In the genomic region with DNA sequence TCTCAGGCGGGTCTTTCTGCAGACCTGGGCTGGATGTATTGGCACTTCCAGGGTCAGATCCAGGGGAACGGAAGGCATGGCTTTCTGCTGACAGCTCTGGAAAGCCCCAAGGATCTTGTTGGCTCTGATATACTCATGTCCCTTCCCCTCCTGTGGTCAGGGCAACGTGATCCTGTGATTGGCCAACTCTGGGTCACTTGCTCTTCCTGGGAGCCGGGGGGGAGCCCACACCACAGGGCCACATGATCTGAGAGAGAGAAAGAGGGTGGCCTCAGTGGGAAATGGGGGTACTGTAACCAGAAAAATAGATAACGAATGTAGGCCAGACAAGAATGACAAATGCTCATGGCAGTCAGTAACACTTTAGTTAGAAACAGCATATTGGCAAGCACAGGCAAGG, we compare ENCODE assay signal across 29 cellular contexts.
"Had no signal": no experiment of that assay in that cellular context is flagged by ENCODE, and none has a peak within 500 bp of the region (broad histone marks: within the 10 kb centered on the region; RNA-seq: fewer than 3 reads in every experiment).

No MANE protein-coding gene starts in this region.

- H3K9me3 Mint-ChIP-seq: T-helper 1 cell treated with Interleukin-12 subunit alpha and Interleukin-12 subunit beta and Interleukin-4 antibody, amounts not matched to agents 30 μg/mL and 1 μg/mL, for 36 hours had no signal

- H3K27me3 ChIP-seq: hepatocyte, neutrophil, sigmoid colon, upper lobe of left lung, vagina had no signal

- ATAC-seq: activated CD8-positive, alpha-beta memory T cell treated with anti-CD3 and anti-CD28 coated beads, Interleukin-2, amount 10 ng/mL, durations not matched to agents 7 days and 5 days; activated CD8-positive, alpha-beta T cell treated with anti-CD3 and anti-CD28 coated beads, Interleukin-2, amount 10 ng/mL, durations not matched to agents 7 days and 5 days; activated naive CD4-positive, alpha-beta T cell treated with anti-CD3 and anti-CD28 coated beads, Interleukin-2, amount 50 U/mL, for 72 hours; activated T-cell treated with anti-CD3 and anti-CD28 coated beads, Interleukin-2, amount 50 U/mL, for 72 hours; stimulated activated memory B cell treated with anti-CD40 and anti-IgM and Interleukin-4, amounts not matched to agents 10 μg/mL and 1 μg/mL and 100 μg/mL, for 72 hours; stimulated activated naive CD8-positive, alpha-beta T cell treated with anti-CD3 and anti-CD28 coated beads, Interleukin-15, amount 100 ng/mL, for 72 hours; WTC11 had no signal

- H3K36me3 ChIP-seq: neutrophil, sigmoid colon, upper lobe of left lung, vagina had no signal

- DNase-seq: activated CD4-positive, alpha-beta T cell treated with anti-CD3 and anti-CD28 coated beads for 1 hour; activated CD4-positive, alpha-beta T cell treated with anti-CD3 and anti-CD28 coated beads, Interleukin-2, amount 10 ng/mL, durations not matched to agents 7 days and 5 days; activated CD8-positive, alpha-beta memory T cell treated with anti-CD3 and anti-CD28 coated beads, Interleukin-2, amount 10 ng/mL, durations not matched to agents 7 days and 5 days; activated CD8-positive, alpha-beta T cell treated with anti-CD3 and anti-CD28 coated beads, Interleukin-2, amount 10 ng/mL, durations not matched to agents 7 days and 5 days; activated naive CD4-positive, alpha-beta T cell; activated T-cell treated with anti-CD3 and anti-CD28 coated beads, Interleukin-2, amount 50 U/mL, for 72 hours; aorta; caudate nucleus; effector CD8-positive, alpha-beta T cell; kidney; sigmoid colon; small intestine; stimulated activated CD4-positive, alpha-beta T cell treated with anti-CD3 and anti-CD28 coated beads, Interleukin-1b, Interleukin-23, amount 100 ng/mL, for 48 hours; stimulated activated CD4-positive, alpha-beta T cell treated with anti-CD3 and anti-CD28 coated beads, Interleukin-4, amount 100 ng/mL, for 4 hours; stimulated activated CD8-positive, alpha-beta memory T cell treated with anti-CD3 and anti-CD28 coated beads, Interleukin-4, amount 100 ng/mL, for 48 hours; stimulated activated naive CD8-positive, alpha-beta T cell treated with anti-CD3 and anti-CD28 coated beads, Interleukin-15, amount 100 ng/mL, for 72 hours; substantia nigra; SW 1271; T-helper 9 cell; upper lobe of left lung had no signal

- H3K27me3 Mint-ChIP-seq: activated CD4-positive, alpha-beta T cell treated with anti-CD3 and anti-CD28 coated beads, Interleukin-2, amount 10 ng/mL, durations not matched to agents 7 days and 5 days; stimulated activated naive CD8-positive, alpha-beta T cell treated with anti-CD3 and anti-CD28 coated beads, Interleukin-15, amount 100 ng/mL, for 72 hours had no signal

- H3K27ac ChIP-seq: hepatocyte, neutrophil, sigmoid colon, upper lobe of left lung, vagina had no signal

- H3K9me3 ChIP-seq: neutrophil, sigmoid colon, upper lobe of left lung, vagina had no signal

- H3K4me3 ChIP-seq: hepatocyte, sigmoid colon, upper lobe of left lung, vagina had no signal

- H3K36me3 Mint-ChIP-seq: activated CD8-positive, alpha-beta memory T cell treated with anti-CD3 and anti-CD28 coated beads, Interleukin-2, amount 10 ng/mL, durations not matched to agents 7 days and 5 days; activated naive CD4-positive, alpha-beta T cell treated with anti-CD3 and anti-CD28 coated beads, Interleukin-2, amount 50 U/mL, for 72 hours; brain; stimulated activated memory B cell treated with anti-CD40 and anti-IgM and Interleukin-4, amounts not matched to agents 10 μg/mL and 1 μg/mL and 100 μg/mL, for 72 hours had no signal

- H3K27ac Mint-ChIP-seq: activated CD4-positive, alpha-beta T cell treated with anti-CD3 and anti-CD28 coated beads, Interleukin-2, amount 10 ng/mL, durations not matched to agents 7 days and 5 days; activated CD8-positive, alpha-beta memory T cell treated with anti-CD3 and anti-CD28 coated beads, Interleukin-2, amount 10 ng/mL, durations not matched to agents 7 days and 5 days; activated CD8-positive, alpha-beta T cell treated with anti-CD3 and anti-CD28 coated beads, Interleukin-2, amount 10 ng/mL, durations not matched to agents 7 days and 5 days; activated T-cell treated with anti-CD3 and anti-CD28 coated beads, Interleukin-2, amount 50 U/mL, for 72 hours; nephron; stimulated activated memory B cell treated with anti-CD40 and anti-IgM and Interleukin-4, amounts not matched to agents 10 μg/mL and 1 μg/mL and 100 μg/mL, for 72 hours; stimulated activated naive CD8-positive, alpha-beta T cell treated with anti-CD3 and anti-CD28 coated beads, Interleukin-15, amount 100 ng/mL, for 72 hours; T-helper 1 cell treated with Interleukin-12 subunit alpha and Interleukin-12 subunit beta and Interleukin-4 antibody, amounts not matched to agents 30 μg/mL and 1 μg/mL, for 36 hours; WTC11 had no signal

- H3K4me1 Mint-ChIP-seq: activated CD4-positive, alpha-beta T cell treated with anti-CD3 and anti-CD28 coated beads, Interleukin-2, amount 10 ng/mL, durations not matched to agents 7 days and 5 days; nephron had no signal

- H3K4me3 Mint-ChIP-seq: activated CD4-positive, alpha-beta T cell treated with anti-CD3 and anti-CD28 coated beads, Interleukin-2, amount 10 ng/mL, durations not matched to agents 7 days and 5 days; activated CD8-positive, alpha-beta memory T cell treated with anti-CD3 and anti-CD28 coated beads, Interleukin-2, amount 10 ng/mL, durations not matched to agents 7 days and 5 days; activated CD8-positive, alpha-beta T cell treated with anti-CD3 and anti-CD28 coated beads, Interleukin-2, amount 10 ng/mL, durations not matched to agents 7 days and 5 days; activated T-cell treated with anti-CD3 and anti-CD28 coated beads, Interleukin-2, amount 50 U/mL, for 72 hours; brain; nephron; stimulated activated memory B cell treated with anti-CD40 and anti-IgM and Interleukin-4, amounts not matched to agents 10 μg/mL and 1 μg/mL and 100 μg/mL, for 72 hours; stimulated activated naive CD8-positive, alpha-beta T cell treated with anti-CD3 and anti-CD28 coated beads, Interleukin-15, amount 100 ng/mL, for 72 hours; T-helper 1 cell treated with Interleukin-12 subunit alpha and Interleukin-12 subunit beta and Interleukin-4 antibody, amounts not matched to agents 30 μg/mL and 1 μg/mL, for 36 hours; WTC11 had no signal

- H3K4me1 ChIP-seq: sigmoid colon, upper lobe of left lung, vagina had no signal
